ENCODE assay signal across 8 cellular contexts in the genomic region with DNA sequence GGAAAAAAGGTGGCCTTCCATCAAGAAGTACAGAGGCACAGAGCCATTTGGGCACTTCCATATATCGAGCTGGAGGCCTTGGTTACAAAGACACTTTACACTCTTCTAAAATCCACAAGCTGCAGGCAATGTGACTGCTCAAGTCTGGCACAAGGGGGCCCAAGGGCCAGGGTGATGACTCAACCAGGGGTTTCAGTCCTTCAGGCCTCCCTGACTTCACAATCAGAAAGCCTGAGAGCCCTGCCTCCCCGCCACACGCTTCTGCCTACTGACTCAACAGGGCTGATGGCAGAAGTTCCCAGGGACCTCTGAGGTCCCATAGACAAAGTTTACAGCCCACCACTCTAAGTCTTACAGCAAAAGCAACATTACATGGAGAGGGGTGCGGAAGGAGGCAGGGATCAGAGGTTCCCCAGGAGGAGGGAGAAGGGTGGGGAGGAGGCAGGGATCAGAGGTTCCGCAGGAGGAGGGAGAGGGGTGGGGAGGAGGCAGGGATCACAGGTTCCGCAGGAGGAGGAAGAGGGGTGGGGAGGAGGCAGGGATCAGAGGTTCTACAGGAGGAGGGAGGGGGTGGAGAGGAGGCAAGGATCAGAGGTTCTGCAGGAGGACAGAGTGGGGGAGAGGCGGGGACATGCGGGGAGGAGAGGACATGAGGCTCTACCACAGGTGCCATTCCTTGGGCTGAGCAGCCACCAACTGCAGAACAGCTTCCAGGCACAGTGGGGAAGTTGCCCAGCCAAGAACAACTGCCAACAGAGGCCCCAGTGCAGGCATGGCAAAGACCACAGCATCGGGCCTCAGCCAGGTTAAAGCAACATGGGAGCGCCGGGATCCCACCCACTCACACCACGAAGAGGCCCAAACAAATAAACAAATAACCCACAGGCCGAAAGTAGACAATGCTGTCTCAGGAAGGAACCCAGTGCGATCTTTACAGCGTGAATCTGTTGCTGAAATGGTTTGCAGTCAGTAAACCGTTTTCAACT. TPM values are rescaled to one million over a fixed set of nuclear protein-coding genes. Genes with fewer than 3 reads are reported as not detected.
DNase-seq lines count a peak whose midpoint lies in the region; ATAC-seq, FAIRE-seq and TF ChIP-seq lines count a peak whose summit lies in the region.

No MANE protein-coding gene starts in this region.

- WGBS in GM12878 (ENCODE audit: insufficient coverage, insufficient replicate concordance, low lambda C conversion rate, missing lambda C conversion rate), result 55% methylated on average over 14 of the region's 16 CpGs
- 79 to 85% methylated on average over 16 of the region's 16 CpGs for WGBS in tibial nerve, 2 donors

- ATAC-seq in GM18520 (IDR thresholded peaks at IDR 0.05; ENCODE audit: unreplicated experiment), result peak; percentile 97
- peak; percentile 100 for ATAC-seq in GM12878

- TF ChIP-seq RAD21 in GM12878 (IDR thresholded peaks at IDR 0.05; ENCODE audit: insufficient read depth, low read depth, low read length), result peak; percentile 62

- no peak overlapping the region for H2AFZ ChIP-seq in GM12878 (ENCODE audit: control insufficient read depth, low read depth, low read length)

- H3K4me1 ChIP-seq in GM12878 (ENCODE audit: control insufficient read depth, insufficient read depth, low read length) (peaks cover 13% of the 10 kb centered on the region), tibial nerve (peaks cover 0 to under 1% (median 0%) of the 10 kb centered on the region in 4 donors)

- FAIRE-seq in GM12878 (lab: Jason Lieb, UNC), result peak; percentile 93

- TF ChIP-seq POLR2A in GM12878 (IDR thresholded peaks at IDR 0.05; ENCODE audit: low read depth, low read length), result no peak
- no peak for TF ChIP-seq POLR2A in tibial nerve (IDR thresholded peaks at IDR 0.05)

- POLR2A ChIA-PET in HEK293T (lab: Yijun Ruan, JAX), result interaction anchor here (0.6 kb wide), 1 partner anchor 12 kb away, joined by 5 read pairs; no protein-coding TSS in a partner anchor
- POLR2A ChIA-PET in GM12878 (lab: Charles Lee), result no interaction called here

- RAD21 ChIA-PET in GM12878 (lab: Charles Lee; ENCODE audit: unreplicated experiment), result interaction anchor here (1.0 to 1.6 kb wide), 3 partner anchors 33 to 572 kb away, joined by 3 to 6 read pairs (median 5); no protein-coding TSS in a partner anchor

- peaks cover 18% of the 10 kb centered on the region for H3K79me2 ChIP-seq in GM12878 (ENCODE audit: control insufficient read depth, insufficient read depth, low read length)

- TF ChIP-seq CTCF in GM12878 (IDR thresholded peaks at IDR 0.05 in 2 of 3, conservative IDR thresholded peaks at IDR 0.05 in 1 of 3; ENCODE audit: control insufficient read depth in 2 of 3, extremely low read depth in 1 of 3, insufficient read depth in 1 of 3, low read depth in 3 of 3, low read length in 3 of 3) (peak; percentile 44 to 61 (median 47); a peak in 5 of 6 replicates), tibial nerve (IDR thresholded peaks at IDR 0.05) (no peak)

- SMC1A ChIA-PET in GM12878 (lab: Charles Lee; ENCODE audit: uncharacterized antibody, unreplicated experiment), result no interaction called here

- no peaks in the 10 kb centered on the region for H3K27me3 ChIP-seq in GM12878 (replicated peaks in 1 of 2; ENCODE audit: control insufficient read depth in 2 of 2, insufficient read depth in 2 of 2, low read length in 1 of 2)
- H3K27me3 ChIP-seq in tibial nerve, result no peaks in the 10 kb centered on the region

- DNase-seq in HEK293T (ENCODE audit: extremely low spot score), result peak; percentile 16
- peak; percentile 15 for DNase-seq in NAMALWA (ENCODE audit: low spot score)
- DNase-seq in GM12878 (ENCODE audit: low read depth, low spot score), result peak; percentile 44
- peak; percentile 13 to 63 (median 22) for DNase-seq in stimulated activated CD4-positive, alpha-beta T cell treated with anti-CD3 and anti-CD28 coated beads, TNF-alpha, amount 100 ng/mL, for 24 hours (ENCODE audit: low read depth in 3 of 3)
- DNase-seq in NCI-H526 treated with DMSO at 0.1 percent for 48 hours (lab: John Stamatoyannopoulos, UW), result no peak
- DNase-seq in putamen (ENCODE audit: low spot score), result no peak
- DNase-seq in tibial nerve (ENCODE audit: low spot score in 2 of 2), result no peak

- H3K4me3 ChIP-seq in GM12878 (no peak overlapping the region), tibial nerve (no peak overlapping the region)

- H3K36me3 ChIP-seq in GM12878 (ENCODE audit: control insufficient read depth in 2 of 2, insufficient read depth in 2 of 2, low read length in 1 of 2), result peaks cover 7 to 12% of the 10 kb centered on the region in 2 experiments
- H3K36me3 ChIP-seq in tibial nerve, result peaks cover 0 to 29% (median 0%) of the 10 kb centered on the region in 3 donors

- H3K27ac ChIP-seq in GM12878 (ENCODE audit: control insufficient read depth, insufficient read depth) (peak overlapping the region; percentile 39), tibial nerve (no peak overlapping the region)

- H3K9me3 ChIP-seq in GM12878 (replicated peaks; ENCODE audit: control insufficient read depth, insufficient read depth, low read length), result no peaks in the 10 kb centered on the region
- no peaks in the 10 kb centered on the region for H3K9me3 ChIP-seq in tibial nerve

- no peak overlapping the region for H3K9ac ChIP-seq in GM12878 (ENCODE audit: control insufficient read depth, insufficient read depth, low read length)

- TF ChIP-seq EP300 in GM12878 (IDR thresholded peaks at IDR 0.05; ENCODE audit: borderline replicate concordance in 1 of 2, control insufficient read depth in 1 of 2, low read depth in 2 of 2, low read length in 2 of 2) (no peak), tibial nerve (IDR thresholded peaks at IDR 0.05) (no peak)

- H4K20me1 ChIP-seq in GM12878 (ENCODE audit: control insufficient read depth, insufficient read depth), result 0 out of 2 replicates have a peak, but pooled peaks cover 2% of the 10 kb centered on the region

- no TSS peak for BruUV-seq in GM12878 (replicated peaks; lab: Mats Ljungman, UMichigan)

- peak overlapping the region; percentile 47 for H3K4me2 ChIP-seq in GM12878 (ENCODE audit: control insufficient read depth, insufficient read depth)

- in situ Hi-C loops in GM12878 (cut with MboI), result no loop called here

- CTCF ChIA-PET in HEK293T (lab: Yijun Ruan, JAX) (no interaction called here), GM12878 (lab: Yijun Ruan, JAX) (interaction anchor here (0.6 to 1.6 kb wide), 5 partner anchors 30 to 381 kb away, joined by 3 to 8 read pairs (median 3); no protein-coding TSS in a partner anchor)

- intact Hi-C loops in GM12878 (cut with micrococcal nuclease; ENCODE audit: unreplicated experiment), result loop anchor here (1.0 kb wide), 1 partner anchor 165 kb away; no protein-coding TSS in a partner anchor

TF ChIP-seq in HEK293T, 16 proteins besides CTCF, POLR2A, EP300 and RAD21 (continues in another document):
- TF ChIP-seq NFRKB (IDR thresholded peaks at IDR 0.05) (no peak), LEF1 (IDR thresholded peaks at IDR 0.05; ENCODE audit: borderline replicate concordance) (no peak), ZNF384 (IDR thresholded peaks at IDR 0.05) (no peak), SP1 (IDR thresholded peaks at IDR 0.05) (no peak), BHLHE40 (IDR thresholded peaks at IDR 0.05; ENCODE audit: borderline replicate concordance) (no peak), FOXK2 (IDR thresholded peaks at IDR 0.05) (no peak), FOXA1 (IDR thresholded peaks at IDR 0.05) (no peak)
- TF ChIP-seq, protein P1, sequence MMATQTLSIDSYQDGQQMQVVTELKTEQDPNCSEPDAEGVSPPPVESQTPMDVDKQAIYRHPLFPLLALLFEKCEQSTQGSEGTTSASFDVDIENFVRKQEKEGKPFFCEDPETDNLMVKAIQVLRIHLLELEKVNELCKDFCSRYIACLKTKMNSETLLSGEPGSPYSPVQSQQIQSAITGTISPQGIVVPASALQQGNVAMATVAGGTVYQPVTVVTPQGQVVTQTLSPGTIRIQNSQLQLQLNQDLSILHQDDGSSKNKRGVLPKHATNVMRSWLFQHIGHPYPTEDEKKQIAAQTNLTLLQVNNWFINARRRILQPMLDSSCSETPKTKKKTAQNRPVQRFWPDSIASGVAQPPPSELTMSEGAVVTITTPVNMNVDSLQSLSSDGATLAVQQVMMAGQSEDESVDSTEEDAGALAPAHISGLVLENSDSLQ (IDR thresholded peaks at IDR 0.05), result no peak

TF ChIP-seq in GM12878, 131 proteins besides CTCF, POLR2A, EP300 and RAD21 (continues in another document):
- TF ChIP-seq EED (IDR thresholded peaks at IDR 0.05; ENCODE audit: low read depth) (no peak), ATF7 (IDR thresholded peaks at IDR 0.05; ENCODE audit: low read depth) (no peak), FOXK2 (IDR thresholded peaks at IDR 0.05) (no peak), GATAD2B (conservative IDR thresholded peaks at IDR 0.05; ENCODE audit: low read depth) (no peak)

RNA-seq across cellular contexts. Expression of a gene that starts 52.0 kb away (rescaled TPM):
- 44.0 and 56.5 TPM in 2 replicates for total RNA-seq in GM12878 (2013; cell fraction: nucleolus; rRNA removed)
- total RNA-seq in GM12878 (2014; rRNA removed) (16.8 and 22.3 TPM in 2 replicates), GM12878 (2014; rRNA removed; fragmentation: Illumina TruSeq; extraction: Trizol) (13.8 and 15.6 TPM in 2 replicates), GM12878 (2021) (87.9 and 91.7 TPM in 2 replicates), tibial nerve (10 to 100 TPM in 3 of 4 donors, 1 to 10 TPM in 1; 9.2 to 46.5 (median 24.7) TPM)
- polyA plus RNA-seq in GM12878 (2011; ENCODE audit: low read depth), result 15.9 TPM
- polyA plus RNA-seq in GM12878 (2011; rRNA removed) (8.4 and 10.2 TPM in 2 replicates), GM12878 (2014; fragmentation: Illumina TruSeq; extraction: Trizol) (28.2 and 40.3 TPM in 2 replicates), GM12878 (2014; fragmentation: Nextera tagmentation; extraction: Ambion mirVana) (1 to 10 TPM; 6.4 to 7.6 TPM), GM12878 (2014; rRNA removed) (24.6 and 29.4 TPM in 2 replicates), GM12878 (2016; fragmentation: Nextera tagmentation; extraction: Ambion mirVana) (10 to 100 TPM; 25.6 to 25.8 TPM)
- polyA plus RNA-seq in GM12878 (2011; cell fraction: cytosol; rRNA removed), result 12.8 and 17.9 TPM in 2 replicates
- polyA plus RNA-seq in GM12878 (2011; cell fraction: nucleus; rRNA removed), result 28.3 and 31.2 TPM in 2 replicates
- 22.7 and 24.7 TPM in 2 replicates for polyA plus RNA-seq in GM12878 (2012)
- polyA minus RNA-seq in GM12878 (2011; rRNA and poly(A)+ RNA removed), result 19.7 and 28.9 TPM in 2 replicates
- polyA minus RNA-seq in GM12878 (2011; cell fraction: cytosol; rRNA and poly(A)+ RNA removed), result 13.4 and 19.3 TPM in 2 replicates
- polyA minus RNA-seq in GM12878 (2011; cell fraction: nucleus; rRNA and poly(A)+ RNA removed), result 21.8 and 34.3 TPM in 2 replicates

Comparison
In these comparisons a context has a peak if more than half of its experiments do, and no peak if none do; other contexts are left out.
1. DNase-seq: peak in HEK293T (single experiment), NAMALWA (single experiment), GM12878 (single experiment) and stimulated activated CD4-positive, alpha-beta T cell treated with anti-CD3 and anti-CD28 coated beads, TNF-alpha, amount 100 ng/mL, for 24 hours (3 of 3); none in NCI-H526 treated with DMSO at 0.1 percent for 48 hours (single experiment), putamen (single experiment) and tibial nerve (0 of 2).
2. CTCF ChIP-seq: peak in GM12878 (3 of 3); none in tibial nerve (0 of 5).